In genomic region chr11:102807921-102808320, GRCh38 we compare ENCODE assay signal across 10 cellular contexts. TPM values are rescaled to one million over a fixed set of nuclear protein-coding genes. Genes with fewer than 3 reads are reported as not detected.
A peak's percentile ranks its signal among the peaks of the same experiment; 100 is the strongest.
DNase-seq lines count a peak whose midpoint lies in the region; ATAC-seq and TF ChIP-seq lines count a peak whose summit lies in the region.
"Had no signal": no experiment of that assay in that cellular context is flagged by ENCODE, and none has a peak within 500 bp of the region (broad histone marks: within the 10 kb centered on the region; RNA-seq: fewer than 3 reads in every experiment).

No MANE protein-coding gene starts in this region.

- H3K36me3 ChIP-seq in HUES6 (ENCODE audit: control insufficient read depth, insufficient read depth, low read length), result no peaks in the 10 kb centered on the region
- H3K36me3 ChIP-seq in colonic mucosa, result no peaks in the 10 kb centered on the region
- H3K36me3 ChIP-seq: left ventricle myocardium inferior had no signal

- H3K4me3 ChIP-seq in HUES6 (ENCODE audit: low read depth, low read length) (peak overlapping the region; percentile 30; the same call in 1 of the 2 replicates), colonic mucosa (no peak overlapping the region)
- H3K4me3 ChIP-seq: left ventricle myocardium inferior had no signal

- peaks cover 13% of the 10 kb centered on the region for H3K27me3 Mint-ChIP-seq in activated CD8-positive, alpha-beta memory T cell treated with anti-CD3 and anti-CD28 coated beads, Interleukin-2, amount 10 ng/mL, durations not matched to agents 7 days and 5 days
- peaks cover 2% of the 10 kb centered on the region for H3K27me3 Mint-ChIP-seq in endothelial cell (ENCODE audit: unreplicated experiment)
- H3K27me3 Mint-ChIP-seq in stimulated activated naive CD8-positive, alpha-beta T cell treated with anti-CD3 and anti-CD28 coated beads, Interleukin-15, amount 100 ng/mL, for 72 hours, result peaks cover 20% of the 10 kb centered on the region

- intact Hi-C loops in colonic mucosa (cut with DNase I), result no loop called here

- no peaks in the 10 kb centered on the region for H3K9me3 Mint-ChIP-seq in activated CD8-positive, alpha-beta memory T cell treated with anti-CD3 and anti-CD28 coated beads, Interleukin-2, amount 10 ng/mL, durations not matched to agents 7 days and 5 days (ENCODE audit: low read depth)
- H3K9me3 Mint-ChIP-seq in endothelial cell (ENCODE audit: unreplicated experiment), result no peaks in the 10 kb centered on the region
- peaks cover 0 to 8% of the 10 kb centered on the region in 2 donors for H3K9me3 Mint-ChIP-seq in stimulated activated naive CD8-positive, alpha-beta T cell treated with anti-CD3 and anti-CD28 coated beads, Interleukin-15, amount 100 ng/mL, for 72 hours

- H3K9me3 ChIP-seq in HUES6 (ENCODE audit: control insufficient read depth, insufficient read depth, low read depth, low read length), result no peaks in the 10 kb centered on the region
- no peaks in the 10 kb centered on the region for H3K9me3 ChIP-seq in colonic mucosa

- no peak overlapping the region for H3K9ac ChIP-seq in HUES6 (ENCODE audit: low read length)
- no peak overlapping the region for H3K9ac ChIP-seq in colonic mucosa (ENCODE audit: low read depth in 2 of 2, low read length in 2 of 2)

- CTCF ChIA-PET in activated CD8-positive, alpha-beta memory T cell treated with anti-CD3 and anti-CD28 coated beads, Interleukin-2, amount 10 ng/mL, durations not matched to agents 7 days and 5 days (lab: Charles Lee), result no interaction called here

- H3K4me1 Mint-ChIP-seq in activated CD8-positive, alpha-beta memory T cell treated with anti-CD3 and anti-CD28 coated beads, Interleukin-2, amount 10 ng/mL, durations not matched to agents 7 days and 5 days, result no peaks in the 10 kb centered on the region
- H3K4me1 Mint-ChIP-seq in endothelial cell (ENCODE audit: unreplicated experiment), result peaks cover 2% of the 10 kb centered on the region
- no peaks in the 10 kb centered on the region for H3K4me1 Mint-ChIP-seq in stimulated activated naive CD8-positive, alpha-beta T cell treated with anti-CD3 and anti-CD28 coated beads, Interleukin-15, amount 100 ng/mL, for 72 hours

- peak; percentile 47 for ATAC-seq in activated CD8-positive, alpha-beta memory T cell treated with anti-CD3 and anti-CD28 coated beads, Interleukin-2, amount 10 ng/mL, durations not matched to agents 7 days and 5 days
- peak; percentile 79 for ATAC-seq in stimulated activated naive CD8-positive, alpha-beta T cell treated with anti-CD3 and anti-CD28 coated beads, Interleukin-15, amount 100 ng/mL, for 72 hours

- DNase-seq in activated CD8-positive, alpha-beta memory T cell treated with anti-CD3 and anti-CD28 coated beads, Interleukin-2, amount 10 ng/mL, durations not matched to agents 7 days and 5 days, result no peak
- no peak for DNase-seq in activated CD8-positive, alpha-beta memory T cell treated with anti-CD3 and anti-CD28 coated beads, Interleukin-2, amount 50 U/mL, for 4 hours
- DNase-seq in endothelial cell (ENCODE audit: low spot score), result peak; percentile 60
- peak in 1 of 2 donors; percentile 18 for DNase-seq in stimulated activated naive CD8-positive, alpha-beta T cell treated with anti-CD3 and anti-CD28 coated beads, Interleukin-15, amount 100 ng/mL, for 72 hours
- no peak for DNase-seq in NCI-H1417 (lab: John Stamatoyannopoulos, UW)
- no peak for DNase-seq in DMS153 treated with DMSO at 0.1 percent for 48 hours (lab: John Stamatoyannopoulos, UW; ENCODE audit: unreplicated experiment)
- DNase-seq in colonic mucosa, result no peak
- DNase-seq: left ventricle myocardium inferior had no signal

- H3K27ac Mint-ChIP-seq in activated CD8-positive, alpha-beta memory T cell treated with anti-CD3 and anti-CD28 coated beads, Interleukin-2, amount 10 ng/mL, durations not matched to agents 7 days and 5 days, result no peak overlapping the region
- H3K27ac Mint-ChIP-seq in endothelial cell (ENCODE audit: unreplicated experiment), result no peak overlapping the region
- H3K27ac Mint-ChIP-seq in stimulated activated naive CD8-positive, alpha-beta T cell treated with anti-CD3 and anti-CD28 coated beads, Interleukin-15, amount 100 ng/mL, for 72 hours, result no peak overlapping the region

- no peak overlapping the region for H3K4me3 Mint-ChIP-seq in activated CD8-positive, alpha-beta memory T cell treated with anti-CD3 and anti-CD28 coated beads, Interleukin-2, amount 10 ng/mL, durations not matched to agents 7 days and 5 days
- H3K4me3 Mint-ChIP-seq in endothelial cell (ENCODE audit: unreplicated experiment), result no peak overlapping the region
- no peak overlapping the region for H3K4me3 Mint-ChIP-seq in stimulated activated naive CD8-positive, alpha-beta T cell treated with anti-CD3 and anti-CD28 coated beads, Interleukin-15, amount 100 ng/mL, for 72 hours

- H3K27me3 ChIP-seq in HUES6 (ENCODE audit: control insufficient read depth, insufficient read depth, low read length) (no peaks in the 10 kb centered on the region), colonic mucosa (no peaks in the 10 kb centered on the region)

- H3K4me1 ChIP-seq in HUES6 (ENCODE audit: control insufficient read depth, insufficient read depth, low read length), result 0 out of 2 replicates have a peak, but pooled peaks cover 3% of the 10 kb centered on the region
- H3K4me1 ChIP-seq in colonic mucosa, result no peaks in the 10 kb centered on the region
- H3K4me1 ChIP-seq: left ventricle myocardium inferior had no signal

- H3K27ac ChIP-seq in HUES6 (ENCODE audit: low read depth, low read length) (no peak overlapping the region), colonic mucosa (no peak overlapping the region)
- H3K27ac ChIP-seq: left ventricle myocardium inferior had no signal

- H3K36me3 Mint-ChIP-seq in activated CD8-positive, alpha-beta memory T cell treated with anti-CD3 and anti-CD28 coated beads, Interleukin-2, amount 10 ng/mL, durations not matched to agents 7 days and 5 days, result no peaks in the 10 kb centered on the region
- H3K36me3 Mint-ChIP-seq in endothelial cell (ENCODE audit: low read depth, unreplicated experiment), result no peaks in the 10 kb centered on the region

- TF ChIP-seq CTCF in endothelial cell (IDR thresholded peaks at IDR 0.05; ENCODE audit: unreplicated experiment), result peak; percentile 48
- no peak for TF ChIP-seq CTCF in colonic mucosa (IDR thresholded peaks at IDR 0.05)

RNA-seq across cellular contexts. Expression of gene MMP1, which starts 10.0 kb away (rescaled TPM):
- not detected for total RNA-seq in activated CD8-positive, alpha-beta memory T cell treated with anti-CD3 and anti-CD28 coated beads, Interleukin-2, amount 10 ng/mL, durations not matched to agents 7 days and 5 days
- total RNA-seq in endothelial cell (ENCODE audit: unreplicated experiment) (not detected), colonic mucosa (1 to 10 TPM in 1 of 2 donors, under 1 TPM in 1; 0.42 to 2.9 TPM)
- total RNA-seq: left ventricle myocardium inferior; T-helper 2 cell treated with Interferon-gamma antibody and Interleukin-4, amounts not matched to agents 100 ng/mL and 5 ng/mL, for 36 hours had no signal

RNA-seq across cellular contexts. Expression of gene MMP10, which starts 27.5 kb away (rescaled TPM):
- under 1 TPM in 1 of 2 experiments, not detected in 1; 0.33 TPM for total RNA-seq in activated CD8-positive, alpha-beta memory T cell treated with anti-CD3 and anti-CD28 coated beads, Interleukin-2, amount 10 ng/mL, durations not matched to agents 7 days and 5 days
- not detected for total RNA-seq in endothelial cell (ENCODE audit: unreplicated experiment)
- under 1 TPM in 1 of 2 donors, not detected in 1; 0.40 TPM for total RNA-seq in colonic mucosa
- total RNA-seq: left ventricle myocardium inferior; T-helper 2 cell treated with Interferon-gamma antibody and Interleukin-4, amounts not matched to agents 100 ng/mL and 5 ng/mL, for 36 hours had no signal

RNA-seq across cellular contexts. Expression of gene MMP3, which starts 35.5 kb away (rescaled TPM):
- total RNA-seq in activated CD8-positive, alpha-beta memory T cell treated with anti-CD3 and anti-CD28 coated beads, Interleukin-2, amount 10 ng/mL, durations not matched to agents 7 days and 5 days, result not detected
- total RNA-seq in endothelial cell (ENCODE audit: unreplicated experiment), result not detected
- total RNA-seq in colonic mucosa, result 1 to 10 TPM; 1.1 to 1.6 TPM
- total RNA-seq: left ventricle myocardium inferior; T-helper 2 cell treated with Interferon-gamma antibody and Interleukin-4, amounts not matched to agents 100 ng/mL and 5 ng/mL, for 36 hours had no signal
